Comparison of ENCODE assay signal across 8 cellular contexts in genomic region chr2:156321243-156321904, GRCh38. TPM values are rescaled to one million over a fixed set of nuclear protein-coding genes. Genes with fewer than 3 reads are reported as not detected.
A peak's percentile ranks its signal among the peaks of the same experiment; 100 is the strongest.
DNase-seq lines count a peak whose midpoint lies in the region; ATAC-seq and TF ChIP-seq lines count a peak whose summit lies in the region.

No MANE protein-coding gene starts in this region.

- H3K4me3 Mint-ChIP-seq in activated T-cell treated with anti-CD3 and anti-CD28 coated beads, Interleukin-2, amount 50 U/mL, for 72 hours: peak overlapping the region; percentile 80 to 87

- H3K27ac Mint-ChIP-seq in activated T-cell treated with anti-CD3 and anti-CD28 coated beads, Interleukin-2, amount 50 U/mL, for 72 hours: peak overlapping the region; percentile 17

- H3K9me3 Mint-ChIP-seq in activated T-cell treated with anti-CD3 and anti-CD28 coated beads, Interleukin-2, amount 50 U/mL, for 72 hours: no peaks in the 10 kb centered on the region

- ATAC-seq in activated T-cell treated with anti-CD3 and anti-CD28 coated beads, Interleukin-2, amount 50 U/mL, for 72 hours (replicated peaks in 1 of 2): peak; percentile 58 to 64
- peak; percentile 20 for ATAC-seq in left ventricle myocardium superior

- H3K36me3 Mint-ChIP-seq in activated T-cell treated with anti-CD3 and anti-CD28 coated beads, Interleukin-2, amount 50 U/mL, for 72 hours (ENCODE audit: insufficient read depth in 2 of 2): peaks cover 10% of the 10 kb centered on the region in 2 donors

- intact Hi-C loops in left ventricle myocardium superior (cut with micrococcal nuclease): no loop called here

- peaks cover 35% of the 10 kb centered on the region for H3K4me1 Mint-ChIP-seq in activated T-cell treated with anti-CD3 and anti-CD28 coated beads, Interleukin-2, amount 50 U/mL, for 72 hours (ENCODE audit: low read depth)

- H3K27me3 Mint-ChIP-seq in activated T-cell treated with anti-CD3 and anti-CD28 coated beads, Interleukin-2, amount 50 U/mL, for 72 hours (ENCODE audit: low read depth): peaks cover 72% of the 10 kb centered on the region

- no peak for TF ChIP-seq CTCF in GM20000 (IDR thresholded peaks at IDR 0.05; ENCODE audit: extremely low read depth, missing control alignments)

- peak; percentile 20 for DNase-seq in GM20000 (ENCODE audit: low spot score)
- DNase-seq in activated T-cell treated with anti-CD3 and anti-CD28 coated beads, Interleukin-2, amount 50 U/mL, for 72 hours: peak; percentile 48 to 55
- DNase-seq in left ventricle myocardium superior: peak; percentile 42
- DNase-seq in stimulated activated CD4-positive, alpha-beta T cell treated with anti-CD3 and anti-CD28 coated beads, Interleukin-4, amount 100 ng/mL, for 1 hour: peak; percentile 44
- no peak for DNase-seq in inferior parietal cortex (ENCODE audit: extremely low spot score)
- DNase-seq in mesenteric fat pad (ENCODE audit: low spot score): no peak
- DNase-seq in NCI-H2196 (lab: John Stamatoyannopoulos, UW; ENCODE audit: unreplicated experiment): no peak
- DNase-seq in NK-92 treated with Interleukin-12 subunit alpha and Interleukin-12 subunit beta, amount 100 ng/mL, for 24 hours (lab: John Stamatoyannopoulos, UW): no peak

RNA-seq across cellular contexts. Expression of gene NR4A2, which starts 11.1 kb away (rescaled TPM):
- 10 to 100 TPM; 27.5 to 36.1 TPM for total RNA-seq in activated T-cell treated with anti-CD3 and anti-CD28 coated beads, Interleukin-2, amount 50 U/mL, for 72 hours
- total RNA-seq in left ventricle myocardium superior (1.4 TPM), mesenteric fat pad (67.7 TPM)

Comparison
In these comparisons a context has a peak if more than half of its experiments do, and no peak if none do; other contexts are left out.
1. DNase-seq: peak in GM20000 (single experiment), activated T-cell treated with anti-CD3 and anti-CD28 coated beads, Interleukin-2, amount 50 U/mL, for 72 hours (2 of 2), left ventricle myocardium superior (single experiment) and stimulated activated CD4-positive, alpha-beta T cell treated with anti-CD3 and anti-CD28 coated beads, Interleukin-4, amount 100 ng/mL, for 1 hour (single experiment); none in inferior parietal cortex (single experiment), mesenteric fat pad (single experiment), NCI-H2196 (single experiment) and NK-92 treated with Interleukin-12 subunit alpha and Interleukin-12 subunit beta, amount 100 ng/mL, for 24 hours (single experiment).
2. RNA of gene NR4A2, which starts 11.1 kb away (total RNA-seq): 67.7 TPM in mesenteric fat pad (single experiment) and 27.5 to 36.1 TPM in activated T-cell treated with anti-CD3 and anti-CD28 coated beads, Interleukin-2, amount 50 U/mL, for 72 hours; 1.4 TPM in left ventricle myocardium superior (single experiment); every median in the first group is over 10 times any median in the second.